ENCODE assay signal across 12 cellular contexts in the genomic region with DNA sequence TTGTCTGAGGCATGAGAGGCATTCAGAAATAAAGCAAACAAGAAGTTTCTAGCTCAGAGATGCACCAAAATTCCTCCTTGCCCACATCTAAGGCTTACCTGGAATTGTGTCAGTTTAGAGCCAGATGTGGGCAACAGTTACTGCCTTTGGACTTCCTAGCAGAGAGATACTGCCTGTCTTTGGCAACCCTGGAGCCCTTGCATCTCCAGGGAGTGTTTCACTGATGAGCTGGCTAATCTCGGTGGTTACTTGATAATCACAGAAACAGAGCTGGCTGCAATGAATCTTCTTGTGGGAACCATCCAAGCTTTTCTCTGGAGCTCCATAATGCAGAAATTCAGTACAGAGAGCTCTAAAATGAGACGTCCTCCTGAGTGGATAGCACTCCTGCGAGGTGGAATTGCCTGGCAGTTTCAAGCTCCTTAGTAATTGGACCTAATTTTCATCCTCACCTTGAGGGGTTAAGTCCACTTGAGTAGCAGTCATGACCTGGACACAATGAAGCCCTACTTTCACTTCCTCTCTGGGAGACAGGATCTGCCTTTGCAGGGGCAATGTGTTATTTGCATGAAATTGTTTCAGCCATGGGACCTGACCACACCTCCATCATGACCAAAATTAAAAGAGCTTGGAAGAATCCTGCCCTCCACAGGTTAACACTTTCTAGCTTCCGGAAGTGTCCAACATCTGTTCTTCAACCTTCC.
DNase-seq lines count a peak whose midpoint lies in the region; ATAC-seq, FAIRE-seq and TF ChIP-seq lines count a peak whose summit lies in the region.
"Had no signal": no experiment of that assay in that cellular context is flagged by ENCODE, and none has a peak within 500 bp of the region (broad histone marks: within the 10 kb centered on the region; RNA-seq: fewer than 3 reads in every experiment).

No MANE protein-coding gene starts in this region.

- intact Hi-C loops in kidney (cut with DNase I), result no loop called here
- intact Hi-C loops in posterior cingulate gyrus (cut with DNase I), result no loop called here
- intact Hi-C loops in natural killer cell (cut with micrococcal nuclease), result no loop called here

- no peak overlapping the region for H3K4me3 Mint-ChIP-seq in natural killer cell
- H3K4me3 Mint-ChIP-seq: CD4-positive, CD25-positive, alpha-beta regulatory T cell had no signal

- DNase-seq in GM03348 (ENCODE audit: low spot score) (peak; percentile 50), HCEC 1CT (peak; percentile 54), RCC 7860 (ENCODE audit: low spot score) (peak; percentile 40), kidney (no peak), NCI-H2196 treated with DMSO at 0.1 percent for 48 hours (lab: John Stamatoyannopoulos, UW; ENCODE audit: unreplicated experiment) (no peak), posterior cingulate gyrus (no peak), natural killer cell (no peak), NCI-H128 (lab: John Stamatoyannopoulos, UW; ENCODE audit: unreplicated experiment) (no peak)
- DNase-seq: CD4-positive, CD25-positive, alpha-beta regulatory T cell; sigmoid colon had no signal

- FAIRE-seq in RCC 7860 (lab: Jason Lieb, UNC), result peak; percentile 57
- FAIRE-seq in kidney (lab: Jason Lieb, UNC), result no peak

- peaks cover 0 to 4% of the 10 kb centered on the region in 2 donors for H3K4me1 Mint-ChIP-seq in natural killer cell

- no peak overlapping the region for H3K9ac ChIP-seq in kidney (ENCODE audit: low read length in 2 of 2)

- ATAC-seq in natural killer cell, result no peak

- H3K36me3 Mint-ChIP-seq in natural killer cell, result no peaks in the 10 kb centered on the region
- H3K36me3 Mint-ChIP-seq: CD4-positive, CD25-positive, alpha-beta regulatory T cell had no signal

- TF ChIP-seq CTCF in kidney (IDR thresholded peaks at IDR 0.05; ENCODE audit: borderline replicate concordance, extremely low read depth, insufficient read depth), result no peak
- TF ChIP-seq CTCF in natural killer cell (IDR thresholded peaks at IDR 0.05), result no peak

- no peaks in the 10 kb centered on the region for H3K9me3 Mint-ChIP-seq in natural killer cell

- peaks cover 36% of the 10 kb centered on the region in 2 donors for H3K4me1 ChIP-seq in kidney (ENCODE audit: control insufficient read depth in 1 of 2, insufficient read depth in 1 of 2, low read depth in 1 of 2, low read length in 2 of 2)
- H3K4me1 ChIP-seq: HAP-1 had no signal

- H3K27ac ChIP-seq in kidney (ENCODE audit: low read depth in 2 of 2, low read length in 2 of 2), result peak overlapping the region; percentile 48 to 59

- no peak overlapping the region for H3K4me3 ChIP-seq in kidney (ENCODE audit: low read length in 2 of 2)
- H3K4me3 ChIP-seq: HAP-1, lung, sigmoid colon had no signal

- H3K36me3 ChIP-seq in kidney (ENCODE audit: control insufficient read depth in 1 of 2, insufficient read depth in 2 of 2, low read length in 2 of 2), result no peaks in the 10 kb centered on the region
- H3K36me3 ChIP-seq: HAP-1, sigmoid colon had no signal

- no peaks in the 10 kb centered on the region for H3K27me3 Mint-ChIP-seq in natural killer cell (ENCODE audit: low read depth in 2 of 2)
- H3K27me3 Mint-ChIP-seq: CD4-positive, CD25-positive, alpha-beta regulatory T cell had no signal

- no peak overlapping the region for H3K27ac Mint-ChIP-seq in natural killer cell

- H3K9me3 ChIP-seq in kidney (ENCODE audit: control insufficient read depth in 1 of 2, low read length in 2 of 2), result peaks cover 0 to 9% of the 10 kb centered on the region in 2 donors

Comparison
In these comparisons a context has a peak if more than half of its experiments do, and no peak if none do; other contexts are left out.
1. DNase-seq: peak in GM03348 (single experiment), HCEC 1CT (single experiment) and RCC 7860 (single experiment); none in kidney (single experiment), NCI-H2196 treated with DMSO at 0.1 percent for 48 hours (single experiment), posterior cingulate gyrus (0 of 10), natural killer cell (single experiment) and NCI-H128 (single experiment).